20 cellular contexts compared by ENCODE assay signal in genomic region chr5:4901305-4901751, GRCh38.
DNase-seq lines count a peak whose midpoint lies in the region; ATAC-seq, FAIRE-seq and TF ChIP-seq lines count a peak whose summit lies in the region.
"Had no signal": no experiment of that assay in that cellular context is flagged by ENCODE, and none has a peak within 500 bp of the region (broad histone marks: within the 10 kb centered on the region; RNA-seq: fewer than 3 reads in every experiment).

No MANE protein-coding gene starts in this region.

- H3K4me3 ChIP-seq in trophoblast cell (ENCODE audit: low read depth, low read length) (peak overlapping the region; percentile 44), upper lobe of right lung (no peak overlapping the region), small intestine (ENCODE audit: low read depth in 1 of 2, low read length in 2 of 2) (no peak overlapping the region)

- intact Hi-C loops in upper lobe of right lung (cut with DNase I) = no loop called here

- WGBS in trophoblast cell (ENCODE audit: extremely low coverage, insufficient coverage, insufficient read length) = no CpG with 5 or more reads among the region's 13 CpGs
- WGBS in small intestine, 3 donors = 63 to 77% (median 72%) methylated on average over 13 of the region's 13 CpGs

- FAIRE-seq in HTR-8/SVneo (lab: Jason Lieb, UNC) (peak; percentile 49), small intestine (lab: Jason Lieb, UNC) (no peak)
- FAIRE-seq: A204.1, G401.6, GM12891, GM19239 had no signal

- H3K4me1 ChIP-seq in trophoblast cell (ENCODE audit: control insufficient read depth in 1 of 2, insufficient read depth in 2 of 2, low read length in 2 of 2) (no peaks in the 10 kb centered on the region), upper lobe of right lung (no peaks in the 10 kb centered on the region), small intestine (ENCODE audit: control insufficient read depth in 2 of 2, insufficient read depth in 1 of 2, low read depth in 1 of 2, low read length in 1 of 2) (no peaks in the 10 kb centered on the region)
- H3K4me1 ChIP-seq: BE2C had no signal

- no peaks in the 10 kb centered on the region for H3K79me2 ChIP-seq in trophoblast cell (ENCODE audit: control insufficient read depth, insufficient read depth, low read length, poor library complexity)

- H3K27ac ChIP-seq in trophoblast cell (ENCODE audit: low read depth, low read length) (no peak overlapping the region), upper lobe of right lung (no peak overlapping the region), small intestine (ENCODE audit: low read depth in 1 of 2, low read length in 1 of 2) (no peak overlapping the region)

- H3K4ac ChIP-seq in trophoblast cell (ENCODE audit: low read depth, low read length) = no peak overlapping the region

- no peaks in the 10 kb centered on the region for H3K79me1 ChIP-seq in trophoblast cell (ENCODE audit: low read length)

- H3K9me3 ChIP-seq in trophoblast cell (ENCODE audit: insufficient read depth, low read depth, low read length) = peaks cover 3% of the 10 kb centered on the region
- H3K9me3 ChIP-seq in upper lobe of right lung = no peaks in the 10 kb centered on the region
- no peaks in the 10 kb centered on the region for H3K9me3 ChIP-seq in small intestine (ENCODE audit: control insufficient read depth, low read depth)
- H3K9me3 ChIP-seq: BE2C had no signal

- no peak for ATAC-seq in upper lobe of right lung

- no peak overlapping the region for H2BK120ac ChIP-seq in trophoblast cell (ENCODE audit: insufficient read depth, low read length, poor library complexity)

- no peak for TF ChIP-seq CTCF in upper lobe of right lung (IDR thresholded peaks at IDR 0.05)

- H4K8ac ChIP-seq in trophoblast cell (ENCODE audit: low read depth, low read length) = no peak overlapping the region

- no peak overlapping the region for H3K4me2 ChIP-seq in trophoblast cell (ENCODE audit: low read length)

- DNase-seq in HTR-8/SVneo (ENCODE audit: insufficient read length, low spot score) (no peak), cerebellum (ENCODE audit: low spot score) (peak; percentile 45), trophoblast cell (no peak), putamen (ENCODE audit: low spot score) (no peak), upper lobe of right lung (no peak), small intestine (no peak)
- DNase-seq: ACHN; BE2C; CD4-positive, CD25-positive, alpha-beta regulatory T cell; CD8-positive, alpha-beta memory T cell; COR-L47; DMS 273 treated with DMSO at 0.1 percent for 48 hours; DMS53; DND-41; EL; HCEC 1CT had no signal

- H4K12ac ChIP-seq in trophoblast cell (ENCODE audit: low read depth, low read length) = no peak overlapping the region

- no peak overlapping the region for H2AK5ac ChIP-seq in trophoblast cell (ENCODE audit: low read length)

- no peaks in the 10 kb centered on the region for H3K36me3 ChIP-seq in trophoblast cell (ENCODE audit: control insufficient read depth in 1 of 2, insufficient read depth in 2 of 2, low read length in 2 of 2)
- no peaks in the 10 kb centered on the region for H3K36me3 ChIP-seq in upper lobe of right lung
- H3K36me3 ChIP-seq in small intestine (ENCODE audit: control insufficient read depth in 2 of 2, insufficient read depth in 2 of 2, low read length in 2 of 2) = no peaks in the 10 kb centered on the region
- H3K36me3 ChIP-seq: BE2C had no signal

- no peak overlapping the region for H2BK5ac ChIP-seq in trophoblast cell (ENCODE audit: low read depth, low read length, poor library complexity)

- H3K14ac ChIP-seq in trophoblast cell (ENCODE audit: low read length) = no peak overlapping the region

- H3K27me3 ChIP-seq in trophoblast cell (ENCODE audit: insufficient read depth, low read length) (no peaks in the 10 kb centered on the region), upper lobe of right lung (no peaks in the 10 kb centered on the region), small intestine (ENCODE audit: control insufficient read depth in 2 of 2, insufficient read depth in 2 of 2, low read length in 2 of 2) (no peaks in the 10 kb centered on the region)
- H3K27me3 ChIP-seq: BE2C had no signal

- H3K18ac ChIP-seq in trophoblast cell (ENCODE audit: low read length) = no peak overlapping the region

- peak overlapping the region; percentile 96 for H3K23ac ChIP-seq in trophoblast cell (ENCODE audit: low read length)

- H3K9ac ChIP-seq in trophoblast cell (ENCODE audit: low read length) = no peak overlapping the region

- no peak overlapping the region for H2BK12ac ChIP-seq in trophoblast cell (ENCODE audit: low read length)

- H4K91ac ChIP-seq in trophoblast cell (ENCODE audit: low read depth, low read length) = no peak overlapping the region

- H2AFZ ChIP-seq in trophoblast cell (ENCODE audit: insufficient read depth, low read length, poor library complexity) = no peak overlapping the region
